ENCODE assay signal across 8 cellular contexts in the genomic region with DNA sequence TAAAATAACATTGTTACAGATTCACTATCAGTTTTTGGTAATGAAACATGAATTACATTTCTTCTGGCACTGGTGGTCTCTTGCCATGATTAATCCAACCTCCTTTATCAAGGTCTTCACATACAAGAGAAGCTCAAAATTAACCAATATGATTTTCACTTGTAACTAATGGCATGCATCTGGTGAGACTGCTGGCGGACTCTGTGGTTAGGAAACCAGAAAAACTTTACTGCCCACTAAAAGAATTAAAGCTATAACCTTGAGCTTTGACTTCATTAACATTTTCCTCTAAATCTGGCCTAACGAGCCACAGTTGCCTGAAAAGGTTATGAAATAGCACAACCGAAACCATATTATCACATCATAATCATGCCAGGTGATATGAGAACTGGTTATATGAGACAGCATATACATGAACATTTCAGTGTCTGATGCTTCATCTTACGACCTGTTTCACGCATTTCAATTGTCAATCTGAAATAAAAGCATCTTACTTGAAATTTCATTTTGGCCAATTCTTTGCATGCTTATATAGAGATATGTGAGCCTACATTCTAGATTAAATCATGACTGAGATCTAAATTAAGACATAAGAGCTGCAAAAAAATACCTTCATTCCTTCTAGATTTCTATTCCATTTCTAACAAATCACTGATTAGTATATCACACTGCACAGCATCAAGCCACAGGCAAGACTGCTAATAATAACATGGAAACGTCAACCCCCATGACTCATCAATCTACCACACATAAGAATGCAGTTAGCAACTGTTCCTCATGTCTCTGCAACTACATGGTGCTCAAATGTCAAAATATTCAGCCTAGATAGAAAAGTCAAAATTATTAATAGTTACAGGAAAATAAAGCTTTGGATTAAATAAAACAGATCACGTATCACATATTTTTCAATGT.
DNase-seq lines count a peak whose midpoint lies in the region; ATAC-seq, FAIRE-seq and TF ChIP-seq lines count a peak whose summit lies in the region.

No MANE protein-coding gene starts in this region.

- H3K27me3 ChIP-seq in GM12878 (replicated peaks in 1 of 2; ENCODE audit: control insufficient read depth in 2 of 2, insufficient read depth in 2 of 2, low read length in 1 of 2) = no peaks in the 10 kb centered on the region

- RAD21 ChIA-PET in GM12878 (lab: Charles Lee; ENCODE audit: unreplicated experiment) = interaction anchor here (0.6 to 2.0 kb wide), 7 partner anchors 14 to 943 kb away, joined by 3 to 11 read pairs (median 4); partner anchors contain the start of gene OSBPL8

- POLR2A ChIA-PET in GM12878 (lab: Charles Lee) = interaction anchor here (0.7 to 1.0 kb wide), 2 partner anchors 12 to 41 kb away, joined by 3 to 4 read pairs; no protein-coding TSS in a partner anchor

- SMC1A ChIA-PET in GM12878 (lab: Charles Lee; ENCODE audit: uncharacterized antibody, unreplicated experiment) = interaction anchor here (0.6 to 2.6 kb wide), 10 partner anchors 10 to 125 kb away, joined by 3 to 16 read pairs (median 3); no protein-coding TSS in a partner anchor

- H3K36me3 ChIP-seq in GM12878 (ENCODE audit: control insufficient read depth in 2 of 2, insufficient read depth in 2 of 2, low read length in 1 of 2) = no peaks in the 10 kb centered on the region
- H3K36me3 ChIP-seq in mesodermal cell (ENCODE audit: control insufficient read depth, insufficient read depth, low read length) = peaks cover 6% of the 10 kb centered on the region

- H3K9me3 ChIP-seq in GM12878 (replicated peaks; ENCODE audit: control insufficient read depth, insufficient read depth, low read length) = no peaks in the 10 kb centered on the region
- H3K9me3 ChIP-seq in mesodermal cell (ENCODE audit: control insufficient read depth, low read length) = peaks cover 6% of the 10 kb centered on the region

- CTCF ChIA-PET in GM12878 (lab: Yijun Ruan, JAX) = interaction anchor here (1.1 to 6.3 kb wide), 9 partner anchors 10 to 321 kb away, joined by 3 to 50 read pairs (median 5); no protein-coding TSS in a partner anchor

- ATAC-seq in GM21526 (IDR thresholded peaks at IDR 0.05; ENCODE audit: low FRiP score, unreplicated experiment) (peak; percentile 61), GM12878 (peak; percentile 96)

- no peak for TF ChIP-seq POLR2A in GM12878 (IDR thresholded peaks at IDR 0.05; ENCODE audit: low read depth, low read length)

- FAIRE-seq in G401.6 (lab: Jason Lieb, UNC) (peak; percentile 6), GM12878 (lab: Jason Lieb, UNC) (no peak)

- intact Hi-C loops in GM12878 (cut with micrococcal nuclease; ENCODE audit: unreplicated experiment) = loop anchor here (5.0 kb wide), 1 partner anchor 87 kb away; the partner anchor contains the start of gene OSBPL8

- no peak for TF ChIP-seq CTCF in GM12878 (IDR thresholded peaks at IDR 0.05 in 2 of 3, conservative IDR thresholded peaks at IDR 0.05 in 1 of 3; ENCODE audit: control insufficient read depth in 2 of 3, extremely low read depth in 1 of 3, insufficient read depth in 1 of 3, low read depth in 3 of 3, low read length in 3 of 3)

- H3K27ac ChIP-seq in GM12878 (ENCODE audit: control insufficient read depth, insufficient read depth) (no peak overlapping the region), mesodermal cell (ENCODE audit: low read depth, low read length, severe bottlenecking) (peak overlapping the region; percentile 41)

- H3K4me3 ChIP-seq in GM12878 (no peak overlapping the region), mesodermal cell (ENCODE audit: extremely low read depth, insufficient read depth, low read length, poor library complexity, severe bottlenecking) (no peak overlapping the region)

- H3K4me1 ChIP-seq in GM12878 (ENCODE audit: control insufficient read depth, insufficient read depth, low read length) (peaks cover 13% of the 10 kb centered on the region), mesodermal cell (ENCODE audit: control insufficient read depth, insufficient read depth, low read length, poor library complexity, severe bottlenecking) (peaks cover 15% of the 10 kb centered on the region)

- no peak for TF ChIP-seq RAD21 in GM12878 (IDR thresholded peaks at IDR 0.05; ENCODE audit: insufficient read depth, low read depth, low read length)

- H3K79me2 ChIP-seq in GM12878 (ENCODE audit: control insufficient read depth, insufficient read depth, low read length) = no peaks in the 10 kb centered on the region; the same call in 1 of the 2 replicates

- no peak for TF ChIP-seq EP300 in GM12878 (IDR thresholded peaks at IDR 0.05; ENCODE audit: borderline replicate concordance in 1 of 2, control insufficient read depth in 1 of 2, low read depth in 2 of 2, low read length in 2 of 2)

- BruUV-seq in GM12878 (replicated peaks; lab: Mats Ljungman, UMichigan) = no TSS peak

- DNase-seq in HS-5 (ENCODE audit: low read depth) = peak; percentile 71
- peak; percentile 25 for DNase-seq in GM12878 (ENCODE audit: low read depth, low spot score)
- DNase-seq in OCI-M2 (lab: John Stamatoyannopoulos, UW; ENCODE audit: unreplicated experiment) = no peak
- no peak for DNase-seq in NCI-H82 treated with DMSO at 0.1 percent for 48 hours (lab: John Stamatoyannopoulos, UW; ENCODE audit: unreplicated experiment)
- no peak for DNase-seq in effector CD4-positive, alpha-beta T cell

- H3K4me2 ChIP-seq in GM12878 (ENCODE audit: control insufficient read depth, insufficient read depth) = peak overlapping the region; percentile 28; the same call in 1 of the 2 replicates

- no peaks in the 10 kb centered on the region for H4K20me1 ChIP-seq in GM12878 (ENCODE audit: control insufficient read depth, insufficient read depth)

- WGBS in GM12878 (ENCODE audit: insufficient coverage, insufficient replicate concordance, low lambda C conversion rate, missing lambda C conversion rate) = 42% methylated on average over 7 of the region's 7 CpGs
- WGBS in mesodermal cell (ENCODE audit: insufficient coverage in 2 of 2), 2 experiments = 100% methylated on average over 2 of the region's 7 CpGs; no CpG with 5 or more reads in 1 of the 2 experiments

- in situ Hi-C loops in GM12878 (cut with MboI) = no loop called here

- H3K9ac ChIP-seq in GM12878 (ENCODE audit: control insufficient read depth, insufficient read depth, low read length) = no peak overlapping the region

- H2AFZ ChIP-seq in GM12878 (ENCODE audit: control insufficient read depth, low read depth, low read length) = no peak overlapping the region

TF ChIP-seq in GM12878, 131 proteins besides CTCF, POLR2A, EP300 and RAD21 (continues in another document):
- TF ChIP-seq SUPT20H (IDR thresholded peaks at IDR 0.05; ENCODE audit: borderline replicate concordance, control insufficient read depth, low read depth, low read length) = no peak
- no peak for TF ChIP-seq ETV6 (conservative IDR thresholded peaks at IDR 0.05 in 1 of 2, IDR thresholded peaks at IDR 0.05 in 1 of 2; ENCODE audit: borderline replicate concordance in 1 of 2, low read depth in 1 of 2)
- peak; percentile 47; the same call in 1 of the 2 replicates for TF ChIP-seq RUNX3 (IDR thresholded peaks at IDR 0.05; ENCODE audit: low read length)
- TF ChIP-seq SREBF2 (IDR thresholded peaks at IDR 0.05; ENCODE audit: low read length) = no peak
- TF ChIP-seq IKZF2 (IDR thresholded peaks at IDR 0.05) = no peak
- peak; percentile 79; the same call in 1 of the 2 replicates for TF ChIP-seq MTA2 (IDR thresholded peaks at IDR 0.05; ENCODE audit: low read depth)
- no peak for TF ChIP-seq SP1 (IDR thresholded peaks at IDR 0.05; ENCODE audit: low read depth, low read length)
- 0 out of 2 replicates have a peak, but pooled peaks have one; percentile 45 for TF ChIP-seq DPF2 (IDR thresholded peaks at IDR 0.05)
- no peak for TF ChIP-seq ELK1 (IDR thresholded peaks at IDR 0.05; ENCODE audit: low read depth, low read length)
- 0 out of 2 replicates have a peak, but pooled peaks have one; percentile 43 for TF ChIP-seq MEF2A (IDR thresholded peaks at IDR 0.05; ENCODE audit: insufficient read depth, low read depth, low read length)
- TF ChIP-seq NR2F1 (conservative IDR thresholded peaks at IDR 0.05) = peak; percentile 62
- 0 out of 2 replicates have a peak, but pooled peaks have one; percentile 35 for TF ChIP-seq SMARCA5 (IDR thresholded peaks at IDR 0.05)
- TF ChIP-seq ATF7 (IDR thresholded peaks at IDR 0.05; ENCODE audit: low read depth) = peak; percentile 56; the same call in 1 of the 2 replicates
- TF ChIP-seq, protein P1, sequence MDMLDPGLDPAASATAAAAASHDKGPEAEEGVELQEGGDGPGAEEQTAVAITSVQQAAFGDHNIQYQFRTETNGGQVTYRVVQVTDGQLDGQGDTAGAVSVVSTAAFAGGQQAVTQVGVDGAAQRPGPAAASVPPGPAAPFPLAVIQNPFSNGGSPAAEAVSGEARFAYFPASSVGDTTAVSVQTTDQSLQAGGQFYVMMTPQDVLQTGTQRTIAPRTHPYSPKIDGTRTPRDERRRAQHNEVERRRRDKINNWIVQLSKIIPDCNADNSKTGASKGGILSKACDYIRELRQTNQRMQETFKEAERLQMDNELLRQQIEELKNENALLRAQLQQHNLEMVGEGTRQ (IDR thresholded peaks at IDR 0.05; ENCODE audit: borderline replicate concordance, low read depth, low read length) = no peak
- peak; percentile 29; the same call in 1 of the 2 replicates for TF ChIP-seq JUND (IDR thresholded peaks at IDR 0.05; ENCODE audit: low read depth, low read length)
- TF ChIP-seq ZSCAN29 (IDR thresholded peaks at IDR 0.05) = no peak
- TF ChIP-seq, protein P2, sequence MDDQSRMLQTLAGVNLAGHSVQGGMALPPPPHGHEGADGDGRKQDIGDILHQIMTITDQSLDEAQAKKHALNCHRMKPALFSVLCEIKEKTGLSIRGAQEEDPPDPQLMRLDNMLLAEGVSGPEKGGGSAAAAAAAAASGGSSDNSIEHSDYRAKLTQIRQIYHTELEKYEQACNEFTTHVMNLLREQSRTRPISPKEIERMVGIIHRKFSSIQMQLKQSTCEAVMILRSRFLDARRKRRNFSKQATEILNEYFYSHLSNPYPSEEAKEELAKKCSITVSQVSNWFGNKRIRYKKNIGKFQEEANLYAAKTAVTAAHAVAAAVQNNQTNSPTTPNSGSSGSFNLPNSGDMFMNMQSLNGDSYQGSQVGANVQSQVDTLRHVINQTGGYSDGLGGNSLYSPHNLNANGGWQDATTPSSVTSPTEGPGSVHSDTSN (IDR thresholded peaks at IDR 0.05; ENCODE audit: insufficient replicate concordance, low read depth, low read length) = no peak
- TF ChIP-seq BCL11A (IDR thresholded peaks at IDR 0.05; ENCODE audit: low read depth, low read length) = no peak
- TF ChIP-seq JUNB (IDR thresholded peaks at IDR 0.05) = peak; percentile 48

Comparison
In these comparisons a context has a peak if more than half of its experiments do, and no peak if none do; other contexts are left out.
1. DNase-seq: peak in HS-5 (single experiment) and GM12878 (single experiment); none in OCI-M2 (single experiment), NCI-H82 treated with DMSO at 0.1 percent for 48 hours (single experiment) and effector CD4-positive, alpha-beta T cell (single experiment).